1 cellular context compared by ENCODE assay signal in genomic region chr10:12264204-12264908, GRCh38.
TF ChIP-seq lines count a peak whose summit lies in the region.

No MANE protein-coding gene starts in this region.

TF ChIP-seq in HEK293, 187 proteins besides CTCF, POLR2A, EP300 and RAD21 (continued from another document):
- TF ChIP-seq ZNF549 (tag by site-specific recombination; IDR thresholded peaks at IDR 0.05) (no peak), ZNF677 (tag by site-specific recombination; IDR thresholded peaks at IDR 0.05) (no peak)
